1 cellular context compared by ENCODE assay signal in the genomic region with DNA sequence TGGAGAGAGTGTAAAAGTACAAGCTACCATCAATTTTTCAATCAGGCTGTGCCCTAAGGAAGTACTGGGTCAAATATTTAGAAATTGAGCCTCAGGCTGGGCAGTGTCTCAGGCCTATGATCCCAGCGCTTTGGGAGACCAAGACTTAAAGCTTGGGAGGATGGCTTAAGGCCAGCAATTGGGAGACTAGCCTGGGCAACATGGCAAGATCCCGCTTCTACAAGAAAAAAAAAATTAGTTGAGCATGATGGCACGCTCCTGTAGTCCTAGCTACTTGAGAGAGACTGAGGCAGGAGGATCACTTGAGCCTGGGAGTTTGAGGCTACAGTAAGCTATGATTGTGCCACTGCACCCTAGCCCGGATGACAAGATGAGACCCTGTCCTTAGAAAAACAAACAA.
TF ChIP-seq lines count a peak whose summit lies in the region.

No MANE protein-coding gene starts in this region.

TF ChIP-seq in GM23338, 12 proteins besides CTCF, POLR2A, EP300 and RAD21 (continued from another document):
- TF ChIP-seq, protein P1, sequence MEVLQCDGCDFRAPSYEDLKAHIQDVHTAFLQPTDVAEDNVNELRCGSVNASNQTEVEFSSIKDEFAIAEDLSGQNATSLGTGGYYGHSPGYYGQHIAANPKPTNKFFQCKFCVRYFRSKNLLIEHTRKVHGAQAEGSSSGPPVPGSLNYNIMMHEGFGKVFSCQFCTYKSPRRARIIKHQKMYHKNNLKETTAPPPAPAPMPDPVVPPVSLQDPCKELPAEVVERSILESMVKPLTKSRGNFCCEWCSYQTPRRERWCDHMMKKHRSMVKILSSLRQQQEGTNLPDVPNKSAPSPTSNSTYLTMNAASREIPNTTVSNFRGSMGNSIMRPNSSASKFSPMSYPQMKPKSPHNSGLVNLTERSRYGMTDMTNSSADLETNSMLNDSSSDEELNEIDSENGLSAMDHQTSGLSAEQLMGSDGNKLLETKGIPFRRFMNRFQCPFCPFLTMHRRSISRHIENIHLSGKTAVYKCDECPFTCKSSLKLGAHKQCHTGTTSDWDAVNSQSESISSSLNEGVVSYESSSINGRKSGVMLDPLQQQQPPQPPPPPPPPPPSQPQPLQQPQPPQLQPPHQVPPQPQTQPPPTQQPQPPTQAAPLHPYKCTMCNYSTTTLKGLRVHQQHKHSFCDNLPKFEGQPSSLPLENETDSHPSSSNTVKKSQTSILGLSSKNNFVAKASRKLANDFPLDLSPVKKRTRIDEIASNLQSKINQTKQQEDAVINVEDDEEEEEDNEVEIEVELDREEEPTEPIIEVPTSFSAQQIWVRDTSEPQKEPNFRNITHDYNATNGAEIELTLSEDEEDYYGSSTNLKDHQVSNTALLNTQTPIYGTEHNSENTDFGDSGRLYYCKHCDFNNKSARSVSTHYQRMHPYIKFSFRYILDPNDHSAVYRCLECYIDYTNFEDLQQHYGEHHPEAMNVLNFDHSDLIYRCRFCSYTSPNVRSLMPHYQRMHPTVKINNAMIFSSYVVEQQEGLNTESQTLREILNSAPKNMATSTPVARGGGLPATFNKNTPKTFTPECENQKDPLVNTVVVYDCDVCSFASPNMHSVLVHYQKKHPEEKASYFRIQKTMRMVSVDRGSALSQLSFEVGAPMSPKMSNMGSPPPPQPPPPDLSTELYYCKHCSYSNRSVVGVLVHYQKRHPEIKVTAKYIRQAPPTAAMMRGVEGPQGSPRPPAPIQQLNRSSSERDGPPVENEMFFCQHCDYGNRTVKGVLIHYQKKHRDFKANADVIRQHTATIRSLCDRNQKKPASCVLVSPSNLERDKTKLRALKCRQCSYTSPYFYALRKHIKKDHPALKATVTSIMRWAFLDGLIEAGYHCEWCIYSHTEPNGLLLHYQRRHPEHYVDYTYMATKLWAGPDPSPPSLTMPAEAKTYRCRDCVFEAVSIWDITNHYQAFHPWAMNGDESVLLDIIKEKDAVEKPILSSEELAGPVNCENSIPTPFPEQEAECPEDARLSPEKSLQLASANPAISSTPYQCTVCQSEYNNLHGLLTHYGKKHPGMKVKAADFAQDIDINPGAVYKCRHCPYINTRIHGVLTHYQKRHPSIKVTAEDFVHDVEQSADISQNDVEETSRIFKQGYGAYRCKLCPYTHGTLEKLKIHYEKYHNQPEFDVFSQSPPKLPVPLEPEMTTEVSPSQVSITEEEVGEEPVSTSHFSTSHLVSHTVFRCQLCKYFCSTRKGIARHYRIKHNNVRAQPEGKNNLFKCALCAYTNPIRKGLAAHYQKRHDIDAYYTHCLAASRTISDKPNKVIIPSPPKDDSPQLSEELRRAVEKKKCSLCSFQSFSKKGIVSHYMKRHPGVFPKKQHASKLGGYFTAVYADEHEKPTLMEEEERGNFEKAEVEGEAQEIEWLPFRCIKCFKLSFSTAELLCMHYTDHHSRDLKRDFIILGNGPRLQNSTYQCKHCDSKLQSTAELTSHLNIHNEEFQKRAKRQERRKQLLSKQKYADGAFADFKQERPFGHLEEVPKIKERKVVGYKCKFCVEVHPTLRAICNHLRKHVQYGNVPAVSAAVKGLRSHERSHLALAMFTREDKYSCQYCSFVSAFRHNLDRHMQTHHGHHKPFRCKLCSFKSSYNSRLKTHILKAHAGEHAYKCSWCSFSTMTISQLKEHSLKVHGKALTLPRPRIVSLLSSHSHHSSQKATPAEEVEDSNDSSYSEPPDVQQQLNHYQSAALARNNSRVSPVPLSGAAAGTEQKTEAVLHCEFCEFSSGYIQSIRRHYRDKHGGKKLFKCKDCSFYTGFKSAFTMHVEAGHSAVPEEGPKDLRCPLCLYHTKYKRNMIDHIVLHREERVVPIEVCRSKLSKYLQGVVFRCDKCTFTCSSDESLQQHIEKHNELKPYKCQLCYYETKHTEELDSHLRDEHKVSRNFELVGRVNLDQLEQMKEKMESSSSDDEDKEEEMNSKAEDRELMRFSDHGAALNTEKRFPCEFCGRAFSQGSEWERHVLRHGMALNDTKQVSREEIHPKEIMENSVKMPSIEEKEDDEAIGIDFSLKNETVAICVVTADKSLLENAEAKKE (CRISPR knock-in tag; IDR thresholded peaks at IDR 0.05) = no peak
- TF ChIP-seq NANOG (IDR thresholded peaks at IDR 0.05; ENCODE audit: borderline replicate concordance) (no peak), EZH2phosphoT487 (IDR thresholded peaks at IDR 0.05; ENCODE audit: unreplicated experiment) (no peak), JUNB (IDR thresholded peaks at IDR 0.05; ENCODE audit: unreplicated experiment) (no peak)
- TF ChIP-seq, protein P2, sequence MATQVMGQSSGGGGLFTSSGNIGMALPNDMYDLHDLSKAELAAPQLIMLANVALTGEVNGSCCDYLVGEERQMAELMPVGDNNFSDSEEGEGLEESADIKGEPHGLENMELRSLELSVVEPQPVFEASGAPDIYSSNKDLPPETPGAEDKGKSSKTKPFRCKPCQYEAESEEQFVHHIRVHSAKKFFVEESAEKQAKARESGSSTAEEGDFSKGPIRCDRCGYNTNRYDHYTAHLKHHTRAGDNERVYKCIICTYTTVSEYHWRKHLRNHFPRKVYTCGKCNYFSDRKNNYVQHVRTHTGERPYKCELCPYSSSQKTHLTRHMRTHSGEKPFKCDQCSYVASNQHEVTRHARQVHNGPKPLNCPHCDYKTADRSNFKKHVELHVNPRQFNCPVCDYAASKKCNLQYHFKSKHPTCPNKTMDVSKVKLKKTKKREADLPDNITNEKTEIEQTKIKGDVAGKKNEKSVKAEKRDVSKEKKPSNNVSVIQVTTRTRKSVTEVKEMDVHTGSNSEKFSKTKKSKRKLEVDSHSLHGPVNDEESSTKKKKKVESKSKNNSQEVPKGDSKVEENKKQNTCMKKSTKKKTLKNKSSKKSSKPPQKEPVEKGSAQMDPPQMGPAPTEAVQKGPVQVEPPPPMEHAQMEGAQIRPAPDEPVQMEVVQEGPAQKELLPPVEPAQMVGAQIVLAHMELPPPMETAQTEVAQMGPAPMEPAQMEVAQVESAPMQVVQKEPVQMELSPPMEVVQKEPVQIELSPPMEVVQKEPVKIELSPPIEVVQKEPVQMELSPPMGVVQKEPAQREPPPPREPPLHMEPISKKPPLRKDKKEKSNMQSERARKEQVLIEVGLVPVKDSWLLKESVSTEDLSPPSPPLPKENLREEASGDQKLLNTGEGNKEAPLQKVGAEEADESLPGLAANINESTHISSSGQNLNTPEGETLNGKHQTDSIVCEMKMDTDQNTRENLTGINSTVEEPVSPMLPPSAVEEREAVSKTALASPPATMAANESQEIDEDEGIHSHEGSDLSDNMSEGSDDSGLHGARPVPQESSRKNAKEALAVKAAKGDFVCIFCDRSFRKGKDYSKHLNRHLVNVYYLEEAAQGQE (IDR thresholded peaks at IDR 0.05; ENCODE audit: unreplicated experiment) = no peak
TF ChIP-seq in GM23338: peak in this region for 0.
